Comparison of ENCODE assay signal across 17 cellular contexts in the genomic region with DNA sequence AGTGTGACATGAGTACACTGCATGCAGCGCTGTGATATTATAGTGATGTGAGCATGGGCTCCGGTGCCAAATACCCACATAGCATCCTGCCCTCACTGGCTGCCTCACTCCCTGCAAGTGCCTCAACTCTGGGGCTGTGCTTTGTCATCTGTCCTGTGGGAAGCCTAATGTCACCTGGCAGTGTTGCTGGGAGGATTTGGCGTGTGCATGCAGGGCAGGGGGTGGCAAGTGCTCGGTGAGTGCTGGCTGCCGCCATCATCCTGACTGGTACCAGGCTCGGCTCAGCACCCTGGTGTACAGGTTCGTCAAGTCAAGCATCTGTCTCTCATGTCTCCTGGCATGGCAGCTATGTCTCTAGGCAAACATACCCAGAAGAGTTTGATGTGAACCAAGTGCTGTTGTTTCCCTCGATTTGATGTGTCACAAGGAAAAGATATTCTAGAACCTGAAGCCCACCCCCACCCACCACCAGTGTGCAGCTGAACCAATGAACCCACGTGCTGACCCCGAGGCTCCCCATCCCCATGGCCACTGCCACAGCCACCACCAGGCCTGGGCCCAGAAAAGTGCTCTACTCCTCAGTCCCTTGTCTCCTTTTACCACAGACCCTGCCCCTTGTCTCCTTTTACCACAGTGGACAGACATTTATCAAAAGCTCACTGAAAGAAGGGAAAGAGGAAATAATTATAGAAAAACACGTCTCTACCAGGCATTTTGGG.
A peak's percentile ranks its signal among the peaks of the same experiment; 100 is the strongest.
DNase-seq lines count a peak whose midpoint lies in the region; ATAC-seq and TF ChIP-seq lines count a peak whose summit lies in the region.
"Had no signal": no experiment of that assay in that cellular context is flagged by ENCODE, and none has a peak within 500 bp of the region (broad histone marks: within the 10 kb centered on the region; RNA-seq: fewer than 3 reads in every experiment).

No MANE protein-coding gene starts in this region.

- no peak overlapping the region for H4K5ac ChIP-seq in IMR-90 (ENCODE audit: low read depth, low read length)

- DNase-seq in GM03348 (ENCODE audit: low spot score) (peak; percentile 2), IMR-90 (no peak), hepatic stellate cell (ENCODE audit: low spot score) (peak; percentile 1), GM19240 (ENCODE audit: insufficient read length, low spot score) (no peak), UCSD-AML1 (lab: John Stamatoyannopoulos, UW; ENCODE audit: unreplicated experiment) (no peak)
- no peak for DNase-seq in stimulated activated effector memory CD8-positive, alpha-beta T cell treated with anti-CD3 and anti-CD28 coated beads, Interleukin-12 subunit alpha, Interleukin-12 subunit beta, amount 100 ng/mL, for 72 hours (ENCODE audit: low spot score in 2 of 2)
- no peak for DNase-seq in stimulated activated CD8-positive, alpha-beta memory T cell treated with anti-CD3 and anti-CD28 coated beads, Interleukin-4, amount 100 ng/mL, for 48 hours
- DNase-seq: BE2C; Calu3; CD4-positive, alpha-beta T cell; DMS53; NCI-H146; NCI-H2081 treated with DMSO at 0.1 percent for 48 hours; NCI-H2227 treated with DMSO at 0.1 percent for 48 hours; NCI-H524; SIG-M5 had no signal

- no peak overlapping the region for H3K56ac ChIP-seq in IMR-90 (ENCODE audit: extremely low read depth, insufficient read depth, low read length)

- no peak overlapping the region for H3K4me2 ChIP-seq in IMR-90 (ENCODE audit: low read depth, low read length)

- no peak overlapping the region for H3K27ac ChIP-seq in IMR-90 (ENCODE audit: insufficient read depth, low read length)

- H3K4me3 Mint-ChIP-seq in stimulated activated effector memory CD8-positive, alpha-beta T cell treated with anti-CD3 and anti-CD28 coated beads, Interleukin-12 subunit alpha, Interleukin-12 subunit beta, amount 100 ng/mL, for 72 hours: no peak overlapping the region
- H3K4me3 Mint-ChIP-seq: CD4-positive, alpha-beta T cell had no signal

- TF ChIP-seq RAD21 in IMR-90 (IDR thresholded peaks at IDR 0.05; ENCODE audit: low read length): no peak

- WGBS in IMR-90 (ENCODE audit: extremely low coverage in 2 of 2, insufficient read length in 1 of 2), 2 experiments: 95% methylated on average over 4 of the region's 11 CpGs; no CpG with 5 or more reads in 1 of the 2 experiments

- peaks cover 5% of the 10 kb centered on the region for H3K4me1 Mint-ChIP-seq in stimulated activated effector memory CD8-positive, alpha-beta T cell treated with anti-CD3 and anti-CD28 coated beads, Interleukin-12 subunit alpha, Interleukin-12 subunit beta, amount 100 ng/mL, for 72 hours

- no peaks in the 10 kb centered on the region for H3K9me3 ChIP-seq in IMR-90 (ENCODE audit: control insufficient read depth, insufficient read depth, low read length)
- H3K9me3 ChIP-seq: BE2C, HAP-1 had no signal

- POLR2A ChIA-PET in IMR-90 (lab: Charles Lee; ENCODE audit: unreplicated experiment): no interaction called here

- H3K18ac ChIP-seq in IMR-90 (ENCODE audit: low read depth, low read length): no peak overlapping the region

- no peak for TF ChIP-seq CTCF in IMR-90 (conservative IDR thresholded peaks at IDR 0.05; ENCODE audit: low read depth, low read length)

- peaks cover 8% of the 10 kb centered on the region for H3K4me1 ChIP-seq in IMR-90 (ENCODE audit: control insufficient read depth, insufficient read depth, low read length)
- H3K4me1 ChIP-seq: HAP-1 had no signal

- no peak overlapping the region for H3K9ac ChIP-seq in IMR-90 (ENCODE audit: low read depth, low read length)

- H3K9me1 ChIP-seq in IMR-90 (ENCODE audit: insufficient read depth, low read length): peaks cover 22% of the 10 kb centered on the region

- no peak for TF ChIP-seq POLR2A in IMR-90 (IDR thresholded peaks at IDR 0.05; ENCODE audit: low read depth, low read length)

- peaks cover under 1 to 33% of the 10 kb centered on the region in 2 experiments; a peak in 3 of 4 replicates for H3K79me1 ChIP-seq in IMR-90 (ENCODE audit: low read depth in 1 of 2, low read length in 2 of 2)

- no peaks in the 10 kb centered on the region for H3K27me3 ChIP-seq in IMR-90 (ENCODE audit: control insufficient read depth, insufficient read depth, low read length)
- H3K27me3 ChIP-seq: BE2C had no signal

- no peak overlapping the region for H2BK15ac ChIP-seq in IMR-90 (ENCODE audit: low read depth, low read length)

- no peak overlapping the region for H3K4me3 ChIP-seq in IMR-90 (ENCODE audit: insufficient read depth, low read depth, low read length)
- H3K4me3 ChIP-seq: HAP-1 had no signal

- H4K8ac ChIP-seq in IMR-90 (ENCODE audit: low read depth in 2 of 2, low read length in 2 of 2): no peak overlapping the region

- 0 out of 2 replicates have a peak overlapping the region, but pooled peaks have one; percentile 33 for H2AK5ac ChIP-seq in IMR-90 (ENCODE audit: low read depth, low read length)

- peaks cover 10% of the 10 kb centered on the region for H4K20me1 ChIP-seq in IMR-90 (ENCODE audit: insufficient read depth, low read length)

- no peak overlapping the region for H4K91ac ChIP-seq in IMR-90 (ENCODE audit: insufficient read depth, low read depth, low read length)

- no peak overlapping the region for H2BK120ac ChIP-seq in IMR-90 (ENCODE audit: low read depth, low read length)

- H2AFZ ChIP-seq in IMR-90 (replicated peaks; ENCODE audit: low read length, poor library complexity): no peak overlapping the region

- intact Hi-C loops in IMR-90 (cut with micrococcal nuclease): loop anchor here (5.0 kb wide), 2 partner anchors 80 to 215 kb away; no protein-coding TSS in a partner anchor

- H3K36me3 ChIP-seq in IMR-90 (ENCODE audit: control insufficient read depth, insufficient read depth, low read length): peaks cover 3% of the 10 kb centered on the region; the same call in 1 of the 2 replicates
- H3K36me3 ChIP-seq: BE2C, HAP-1 had no signal

- in situ Hi-C loops in IMR-90 (cut with MboI; ENCODE audit: low sequenced_read_pairs): no loop called here

- H3K27ac Mint-ChIP-seq in stimulated activated effector memory CD8-positive, alpha-beta T cell treated with anti-CD3 and anti-CD28 coated beads, Interleukin-12 subunit alpha, Interleukin-12 subunit beta, amount 100 ng/mL, for 72 hours: peak overlapping the region; percentile 40
- H3K27ac Mint-ChIP-seq: CD4-positive, alpha-beta T cell had no signal

- no peak for ATAC-seq in IMR-90 (ENCODE audit: low read depth)
- ATAC-seq in stimulated activated effector memory CD8-positive, alpha-beta T cell treated with anti-CD3 and anti-CD28 coated beads, Interleukin-12 subunit alpha, Interleukin-12 subunit beta, amount 100 ng/mL, for 72 hours: peak; percentile 20

- no peak overlapping the region for H3K14ac ChIP-seq in IMR-90 (replicated peaks; ENCODE audit: low read depth, low read length)

- peak overlapping the region; percentile 58 for H2AK9ac ChIP-seq in IMR-90 (replicated peaks; ENCODE audit: low read depth, low read length, poor library complexity)

- H3K36me3 Mint-ChIP-seq in stimulated activated effector memory CD8-positive, alpha-beta T cell treated with anti-CD3 and anti-CD28 coated beads, Interleukin-12 subunit alpha, Interleukin-12 subunit beta, amount 100 ng/mL, for 72 hours: no peaks in the 10 kb centered on the region

- H2BK5ac ChIP-seq in IMR-90 (ENCODE audit: low read depth, low read length, poor library complexity, severe bottlenecking): no peak overlapping the region

- no peak overlapping the region for H3K23ac ChIP-seq in IMR-90 (ENCODE audit: low read depth, low read length)

- no TSS peak for BruUV-seq in IMR-90 (replicated peaks; lab: Mats Ljungman, UMichigan)

- no peak overlapping the region for H3K4ac ChIP-seq in IMR-90 (ENCODE audit: low read depth, low read length)

- dilution Hi-C loops in IMR-90 (cut with HindIII; ENCODE audit: low sequenced_read_pairs, unreplicated experiment): no loop called here

- CTCF ChIA-PET in IMR-90 (lab: Yijun Ruan, JAX): interaction anchor here (1.3 kb wide), 1 partner anchor 214 kb away, joined by 6 read pairs; no protein-coding TSS in a partner anchor

- no peaks in the 10 kb centered on the region for H3K9me3 Mint-ChIP-seq in stimulated activated effector memory CD8-positive, alpha-beta T cell treated with anti-CD3 and anti-CD28 coated beads, Interleukin-12 subunit alpha, Interleukin-12 subunit beta, amount 100 ng/mL, for 72 hours
- H3K9me3 Mint-ChIP-seq: CD4-positive, alpha-beta T cell had no signal

- H2BK20ac ChIP-seq in IMR-90 (ENCODE audit: low read depth, low read length): no peak overlapping the region

TF ChIP-seq in IMR-90, 13 proteins besides CTCF, POLR2A, EP300 and RAD21:
- TF ChIP-seq RCOR1 (IDR thresholded peaks at IDR 0.05; ENCODE audit: insufficient replicate concordance, low read length): no peak
- TF ChIP-seq CHD1 (IDR thresholded peaks at IDR 0.05; ENCODE audit: low read depth, low read length): no peak

Comparison
In these comparisons a context has a peak if more than half of its experiments do, and no peak if none do; other contexts are left out.
1. DNase-seq: peak in GM03348 (single experiment) and hepatic stellate cell (single experiment); none in IMR-90 (single experiment), stimulated activated effector memory CD8-positive, alpha-beta T cell treated with anti-CD3 and anti-CD28 coated beads, Interleukin-12 subunit alpha, Interleukin-12 subunit beta, amount 100 ng/mL, for 72 hours (0 of 2), GM19240 (single experiment), stimulated activated CD8-positive, alpha-beta memory T cell treated with anti-CD3 and anti-CD28 coated beads, Interleukin-4, amount 100 ng/mL, for 48 hours (single experiment) and UCSD-AML1 (single experiment).